12 cellular contexts compared by ENCODE assay signal in the genomic region with DNA sequence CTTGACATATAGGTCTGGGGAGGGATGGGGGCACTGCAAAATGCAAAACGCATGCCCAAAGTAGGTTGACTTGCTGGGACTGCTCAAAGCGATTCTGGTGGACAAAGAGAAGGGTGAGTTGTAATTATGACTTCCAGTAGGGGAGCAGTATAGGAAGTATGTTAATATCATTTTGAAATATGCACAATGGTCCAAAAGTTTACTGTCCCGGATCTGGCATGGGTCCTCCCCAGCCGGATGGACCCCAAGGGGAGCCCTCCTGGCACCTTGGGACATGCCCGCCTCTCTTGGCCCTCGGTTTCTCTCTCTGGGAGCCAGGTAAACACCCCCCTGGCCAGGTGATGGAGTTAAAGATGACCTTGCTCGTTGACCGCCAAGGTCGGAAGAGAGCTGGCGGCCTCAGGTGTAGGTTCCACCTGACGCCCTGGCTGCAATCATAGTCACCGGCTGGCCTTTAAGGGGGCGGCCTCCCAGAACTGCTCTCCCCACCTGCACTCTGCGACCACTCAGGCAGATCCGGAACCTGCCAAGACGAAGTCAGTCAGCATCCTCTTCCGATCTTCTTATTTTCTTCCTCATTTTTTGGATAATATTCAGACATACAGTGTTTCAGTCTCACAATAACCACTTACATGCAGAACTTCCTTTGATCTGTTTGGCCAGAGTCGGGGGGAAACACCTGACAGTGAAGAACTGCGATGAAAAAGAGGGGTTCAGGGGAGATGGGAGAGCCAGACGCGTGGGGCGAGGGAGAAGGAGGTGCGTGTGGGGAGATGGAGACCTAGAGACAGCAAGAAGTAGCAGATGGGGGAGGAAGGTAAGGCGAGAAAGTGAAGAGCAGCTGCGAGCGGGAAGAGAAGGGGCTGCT.
DNase-seq lines count a peak whose midpoint lies in the region; ATAC-seq, FAIRE-seq and TF ChIP-seq lines count a peak whose summit lies in the region.
"Had no signal": no experiment of that assay in that cellular context is flagged by ENCODE, and none has a peak within 500 bp of the region (broad histone marks: within the 10 kb centered on the region; RNA-seq: fewer than 3 reads in every experiment).

No MANE protein-coding gene starts in this region.

- no peak overlapping the region for H2AFZ ChIP-seq in HepG2 (ENCODE audit: low read length)

- H3K9ac ChIP-seq in HepG2 (ENCODE audit: insufficient read depth, low read depth, low read length) = no peak overlapping the region

- TF ChIP-seq RAD21 in HepG2 (CRISPR knock-in tag; IDR thresholded peaks at IDR 0.05) = no peak

- no peak for TF ChIP-seq CTCF in HepG2 (CRISPR knock-in tag; IDR thresholded peaks at IDR 0.05)
- no peak for TF ChIP-seq CTCF in right lobe of liver (IDR thresholded peaks at IDR 0.05)
- no peak for TF ChIP-seq CTCF in fibroblast of villous mesenchyme (IDR thresholded peaks at IDR 0.05; ENCODE audit: insufficient read depth, low read depth, low read length)
- no peak for TF ChIP-seq CTCF in omental fat pad (IDR thresholded peaks at IDR 0.05)
- TF ChIP-seq CTCF in GM10266 (IDR thresholded peaks at IDR 0.05; ENCODE audit: control insufficient read depth, insufficient read depth, low read depth, missing control alignments) = no peak

- 26% methylated on average over 21 of the region's 26 CpGs for WGBS in HepG2 (ENCODE audit: low lambda C conversion rate)
- 17% methylated on average over 20 of the region's 26 CpGs for WGBS in right lobe of liver (ENCODE audit: insufficient coverage, low coverage, low lambda C conversion rate, missing lambda C conversion rate)

- TF ChIP-seq POLR2A in HepG2 (IDR thresholded peaks at IDR 0.05; ENCODE audit: insufficient read depth in 1 of 2, low read depth in 2 of 2, low read length in 2 of 2) (no peak), right lobe of liver (IDR thresholded peaks at IDR 0.05) (no peak)

- H3K27ac ChIP-seq in HepG2 (ENCODE audit: extremely low read length, insufficient read depth, low read length) = no peak overlapping the region
- H3K27ac ChIP-seq in right lobe of liver = no peak overlapping the region
- H3K27ac ChIP-seq: foreskin keratinocyte had no signal

- FAIRE-seq in HepG2 (lab: Jason Lieb, UNC) = no peak

- TF ChIP-seq EP300 in HepG2 (IDR thresholded peaks at IDR 0.05; ENCODE audit: low read depth in 2 of 2, low read length in 2 of 2) (no peak), HepG2 (CRISPR knock-in tag; IDR thresholded peaks at IDR 0.05; ENCODE audit: borderline replicate concordance) (no peak)

- H3K27me3 ChIP-seq in HepG2 (ENCODE audit: control insufficient read depth in 1 of 2, insufficient read depth in 2 of 2, low read length in 2 of 2) = peaks cover 10 to 54% of the 10 kb centered on the region in 2 experiments
- H3K27me3 ChIP-seq in right lobe of liver = peaks cover 18 to 52% of the 10 kb centered on the region in 2 donors

- CTCF ChIA-PET in HepG2 (lab: Yijun Ruan, JAX; ENCODE audit: low intra/inter-chr PET ratio, low total read pairs) = no interaction called here

- H3K36me3 ChIP-seq in HepG2 (replicated peaks in 1 of 2; ENCODE audit: control insufficient read depth in 1 of 2, insufficient read depth in 2 of 2, low read length in 2 of 2) (no peaks in the 10 kb centered on the region), right lobe of liver (no peaks in the 10 kb centered on the region)

- ATAC-seq in HepG2 = no peak
- ATAC-seq in right lobe of liver = no peak
- peak; percentile 15 for ATAC-seq in omental fat pad (ENCODE audit: low FRiP score)
- no peak for ATAC-seq in HG03520 (IDR thresholded peaks at IDR 0.05; ENCODE audit: unreplicated experiment)
- no peak for ATAC-seq in HG02759 (IDR thresholded peaks at IDR 0.05; ENCODE audit: unreplicated experiment)
- ATAC-seq: foreskin keratinocyte had no signal

- H3K79me2 ChIP-seq in HepG2 (ENCODE audit: insufficient read depth, low read length) = no peaks in the 10 kb centered on the region

- in situ Hi-C loops in HepG2 (cut with HindIII; ENCODE audit: extremely low pct_ligation_motif_present, low pct_unique_long_range_greater_than_20kb) = loop anchor here (25.0 kb wide), 2 partner anchors 946 to 1254 kb away; no protein-coding TSS in a partner anchor

- no peaks in the 10 kb centered on the region for H3K9me3 ChIP-seq in HepG2 (ENCODE audit: low read length)
- H3K9me3 ChIP-seq in right lobe of liver = no peaks in the 10 kb centered on the region

- H3K4me1 ChIP-seq in HepG2 (ENCODE audit: insufficient read depth, low read length) = peaks cover 3% of the 10 kb centered on the region; the same call in 1 of the 2 replicates
- H3K4me1 ChIP-seq in right lobe of liver = no peaks in the 10 kb centered on the region
- H3K4me1 ChIP-seq: foreskin keratinocyte had no signal

- H3K4me3 ChIP-seq in HepG2 (replicated peaks in 1 of 3; ENCODE audit: insufficient read depth in 1 of 3, low read depth in 2 of 3, low read length in 3 of 3) (no peak overlapping the region), right lobe of liver (no peak overlapping the region), fibroblast of villous mesenchyme (ENCODE audit: low read depth, low read length) (peak overlapping the region; percentile 62)

- H4K20me1 ChIP-seq in HepG2 (ENCODE audit: insufficient read depth, low read length) = no peaks in the 10 kb centered on the region

- BruUV-seq in HepG2 (replicated peaks; lab: Mats Ljungman, UMichigan) = no TSS peak

- H3K4me2 ChIP-seq in HepG2 (ENCODE audit: low read depth, low read length) = no peak overlapping the region

- DNase-seq in HepG2 (ENCODE audit: low spot score) (no peak), right lobe of liver (no peak), fibroblast of villous mesenchyme (ENCODE audit: low read depth) (no peak), omental fat pad (ENCODE audit: low spot score) (no peak), GDM1 (lab: John Stamatoyannopoulos, UW) (no peak), GM10266 (ENCODE audit: extremely low spot score) (no peak)
- DNase-seq: DMS 273 treated with DMSO at 0.1 percent for 48 hours, foreskin keratinocyte, NCI-H446, nephron progenitor cell had no signal

- intact Hi-C loops in HepG2 (cut with micrococcal nuclease; ENCODE audit: unreplicated experiment) = loop anchor here (10.0 kb wide), 1 partner anchor 1452 kb away; no protein-coding TSS in a partner anchor
- intact Hi-C loops in right lobe of liver (cut with DNase I) = no loop called here

- POLR2A ChIA-PET in HepG2 (lab: Yijun Ruan, JAX) = no interaction called here

TF ChIP-seq in HepG2, 621 proteins besides CTCF, POLR2A, EP300 and RAD21:
- TF ChIP-seq ZSCAN31 (CRISPR knock-in tag; IDR thresholded peaks at IDR 0.05; ENCODE audit: low read depth) (no peak), MEIS2 (CRISPR knock-in tag; IDR thresholded peaks at IDR 0.05) (no peak), CEBPZ (IDR thresholded peaks at IDR 0.05; ENCODE audit: low read length) (no peak), EZH2 (conservative IDR thresholded peaks at IDR 0.05; ENCODE audit: low read depth, low read length) (peak; percentile 51; the same call in 1 of the 2 replicates)
TF ChIP-seq in HepG2: peak in this region for 1.
